Comparison of ENCODE assay signal across 1 cellular context in genomic region chr17:6494239-6494941, GRCh38.
TF ChIP-seq lines count a peak whose summit lies in the region.

No MANE protein-coding gene starts in this region.

TF ChIP-seq in GM23338, 12 proteins besides CTCF, POLR2A, EP300 and RAD21:
- no peak for TF ChIP-seq ZNF462 (CRISPR knock-in tag; IDR thresholded peaks at IDR 0.05)
- TF ChIP-seq STAT1 (IDR thresholded peaks at IDR 0.05; ENCODE audit: unreplicated experiment) = no peak
- TF ChIP-seq EZH2 (IDR thresholded peaks at IDR 0.05; ENCODE audit: low read depth, unreplicated experiment) = no peak
- TF ChIP-seq POLR2AphosphoS5 (IDR thresholded peaks at IDR 0.05; ENCODE audit: low read depth) = no peak
- TF ChIP-seq JUNB (IDR thresholded peaks at IDR 0.05; ENCODE audit: unreplicated experiment) = no peak
- TF ChIP-seq CREB1 (CRISPR knock-in tag; IDR thresholded peaks at IDR 0.05; ENCODE audit: low read depth) = no peak
- TF ChIP-seq ETS1 (IDR thresholded peaks at IDR 0.05) = no peak
- TF ChIP-seq NANOG (IDR thresholded peaks at IDR 0.05; ENCODE audit: borderline replicate concordance) = no peak
- no peak for TF ChIP-seq REST (IDR thresholded peaks at IDR 0.05; ENCODE audit: unreplicated experiment)
- TF ChIP-seq ZNF331 (CRISPR knock-in tag; IDR thresholded peaks at IDR 0.05; ENCODE audit: low read depth) = no peak
- TF ChIP-seq EZH2phosphoT487 (IDR thresholded peaks at IDR 0.05; ENCODE audit: unreplicated experiment) = no peak
- TF ChIP-seq ZNF114 (CRISPR knock-in tag; IDR thresholded peaks at IDR 0.05) = no peak
TF ChIP-seq in GM23338: peak in this region for 0.
